In genomic region chr20:44730441-44730840, GRCh38 we compare ENCODE assay signal across 1 cellular context.
TF ChIP-seq lines count a peak whose summit lies in the region.

No MANE protein-coding gene starts in this region.

TF ChIP-seq in endothelial cell of umbilical vein, 7 proteins besides CTCF, POLR2A, EP300 and RAD21:
- TF ChIP-seq GATA2 (IDR thresholded peaks at IDR 0.05; ENCODE audit: insufficient read depth, insufficient read length, low read depth, low read length) (no peak), EZH2 (IDR thresholded peaks at IDR 0.05; ENCODE audit: borderline replicate concordance, low read depth, low read length, severe bottlenecking) (no peak), MYC (IDR thresholded peaks at IDR 0.05; ENCODE audit: low read depth, low read length) (no peak), FOS (IDR thresholded peaks at IDR 0.05; ENCODE audit: borderline replicate concordance, insufficient read depth, low read length) (peak; percentile 44), JUN (IDR thresholded peaks at IDR 0.05; ENCODE audit: borderline replicate concordance, insufficient read depth, insufficient read length, low read depth) (peak; percentile 41), MAX (IDR thresholded peaks at IDR 0.05; ENCODE audit: insufficient read depth, insufficient read length) (no peak), POLR2AphosphoS5 (IDR thresholded peaks at IDR 0.05; ENCODE audit: insufficient read depth, low read depth, low read length) (peak; percentile 19)
